8 cellular contexts compared by ENCODE assay signal in the genomic region with DNA sequence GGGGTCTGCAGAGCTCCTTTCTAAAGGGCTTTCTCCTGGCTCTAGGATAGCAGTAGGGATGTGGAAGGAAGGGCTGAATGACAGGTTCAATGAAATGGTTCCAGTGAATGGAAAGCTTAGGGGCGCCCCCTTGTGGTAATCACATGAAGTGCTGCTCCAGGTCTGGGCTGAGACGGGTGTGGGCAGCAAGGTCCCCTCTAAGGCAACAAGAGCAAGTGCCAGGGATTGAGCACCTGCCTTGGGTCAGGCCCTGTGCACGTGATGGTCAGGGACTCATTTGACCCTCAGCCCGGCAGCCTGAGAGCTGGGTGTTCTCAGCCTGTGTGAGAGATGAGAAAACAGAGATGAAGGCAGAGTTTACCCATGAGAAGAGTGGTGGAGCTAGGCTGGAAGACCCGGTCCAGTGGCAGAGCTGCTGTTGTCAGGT. TPM values are rescaled to one million over a fixed set of nuclear protein-coding genes. Genes with fewer than 3 reads are reported as not detected.
DNase-seq lines count a peak whose midpoint lies in the region; ATAC-seq and TF ChIP-seq lines count a peak whose summit lies in the region.

No MANE protein-coding gene starts in this region.

- no peaks in the 10 kb centered on the region for H3K36me3 ChIP-seq in MM.1S (replicated peaks; ENCODE audit: insufficient read depth, low read length)
- H3K36me3 ChIP-seq in ascending aorta, result no peaks in the 10 kb centered on the region
- H3K36me3 ChIP-seq in hepatocyte (replicated peaks; ENCODE audit: insufficient read depth, low read depth), result no peaks in the 10 kb centered on the region
- H3K36me3 ChIP-seq in smooth muscle cell (ENCODE audit: low read depth), result no peaks in the 10 kb centered on the region

- no peaks in the 10 kb centered on the region for H3K79me2 ChIP-seq in MM.1S (ENCODE audit: low read length)
- no peaks in the 10 kb centered on the region for H3K79me2 ChIP-seq in hepatocyte
- no peaks in the 10 kb centered on the region for H3K79me2 ChIP-seq in smooth muscle cell (ENCODE audit: low read depth)

- H3K9me3 ChIP-seq in MM.1S (replicated peaks; ENCODE audit: insufficient read depth, low read length) (no peaks in the 10 kb centered on the region), ascending aorta (no peaks in the 10 kb centered on the region), hepatocyte (ENCODE audit: low read depth) (no peaks in the 10 kb centered on the region), smooth muscle cell (replicated peaks; ENCODE audit: low read depth) (no peaks in the 10 kb centered on the region)

- no peaks in the 10 kb centered on the region for H3K9me2 ChIP-seq in MM.1S (replicated peaks; ENCODE audit: insufficient read depth, low read length)
- H3K9me2 ChIP-seq in hepatocyte (replicated peaks; ENCODE audit: insufficient read depth), result no peaks in the 10 kb centered on the region

- H3K9ac ChIP-seq in MM.1S (ENCODE audit: low read length), result no peak overlapping the region
- no peak overlapping the region for H3K9ac ChIP-seq in smooth muscle cell (ENCODE audit: low read depth)

- no peaks in the 10 kb centered on the region for H4K20me1 ChIP-seq in MM.1S (ENCODE audit: insufficient read depth, low read length)
- no peaks in the 10 kb centered on the region for H4K20me1 ChIP-seq in hepatocyte (ENCODE audit: insufficient read depth, poor library complexity, severe bottlenecking)
- no peaks in the 10 kb centered on the region for H4K20me1 ChIP-seq in smooth muscle cell (ENCODE audit: low read depth)

- no peak overlapping the region for H3K4me2 ChIP-seq in MM.1S (ENCODE audit: low read depth, low read length)
- no peak overlapping the region for H3K4me2 ChIP-seq in hepatocyte
- no peak overlapping the region for H3K4me2 ChIP-seq in smooth muscle cell

- H3F3A ChIP-seq in MM.1S (ENCODE audit: insufficient read depth, low read length), result peaks cover 20% of the 10 kb centered on the region
- H3F3A ChIP-seq in smooth muscle cell (ENCODE audit: low read depth), result no peaks in the 10 kb centered on the region

- DNase-seq in GDM1 (lab: John Stamatoyannopoulos, UW), result peak; percentile 43
- peak; percentile 64 for DNase-seq in MM.1S
- peak; percentile 47 for DNase-seq in T1000 (lab: John Stamatoyannopoulos, UW)
- peak in 1 of 2 donors; percentile 84 for DNase-seq in ascending aorta (ENCODE audit: low spot score in 2 of 2)
- peak; percentile 62 for DNase-seq in hepatocyte (ENCODE audit: low spot score)
- peak; percentile 24 for DNase-seq in smooth muscle cell (lab: John Stamatoyannopoulos, UW; ENCODE audit: unreplicated experiment)

- ATAC-seq in HG03469 (IDR thresholded peaks at IDR 0.05; ENCODE audit: unreplicated experiment) (no peak), HG03159 (IDR thresholded peaks at IDR 0.05; ENCODE audit: unreplicated experiment) (no peak)

- intact Hi-C loops in ascending aorta (cut with DNase I), result no loop called here

- H3K4me3 ChIP-seq in MM.1S (ENCODE audit: low read length) (no peak overlapping the region), ascending aorta (no peak overlapping the region), hepatocyte (no peak overlapping the region), smooth muscle cell (no peak overlapping the region)

- H2AFZ ChIP-seq in MM.1S (ENCODE audit: low read length) (peak overlapping the region; percentile 36; the same call in 1 of the 2 replicates), hepatocyte (no peak overlapping the region), smooth muscle cell (ENCODE audit: low read depth) (no peak overlapping the region)

- H3K4me1 ChIP-seq in MM.1S (ENCODE audit: low read length), result peaks cover 38% of the 10 kb centered on the region
- no peaks in the 10 kb centered on the region for H3K4me1 ChIP-seq in ascending aorta
- H3K4me1 ChIP-seq in hepatocyte (ENCODE audit: insufficient read depth), result no peaks in the 10 kb centered on the region
- no peaks in the 10 kb centered on the region for H3K4me1 ChIP-seq in smooth muscle cell (ENCODE audit: low read depth)

- whole genome bisulfite sequencing in hepatocyte (ENCODE audit: low lambda C conversion rate, missing lambda C conversion rate), result 41% methylated on average over 5 of the region's 5 CpGs
- WGBS in smooth muscle cell (ENCODE audit: low lambda C conversion rate), result 28% methylated on average over 5 of the region's 5 CpGs

- H3K27me3 ChIP-seq in MM.1S (replicated peaks; ENCODE audit: insufficient read depth, low read length) (no peaks in the 10 kb centered on the region), ascending aorta (no peaks in the 10 kb centered on the region), hepatocyte (no peaks in the 10 kb centered on the region), smooth muscle cell (ENCODE audit: low read depth) (no peaks in the 10 kb centered on the region)

- peak; percentile 94 for TF ChIP-seq CTCF in MM.1S (IDR thresholded peaks at IDR 0.05; ENCODE audit: low read length)
- TF ChIP-seq CTCF in ascending aorta (IDR thresholded peaks at IDR 0.05), result peak; percentile 80 to 95 (median 85)
- peak; percentile 76 for TF ChIP-seq CTCF in hepatocyte (IDR thresholded peaks at IDR 0.05; ENCODE audit: poor library complexity)
- peak; percentile 81 for TF ChIP-seq CTCF in smooth muscle cell (IDR thresholded peaks at IDR 0.05; ENCODE audit: borderline replicate concordance, insufficient read depth, poor library complexity, severe bottlenecking)

- no peak overlapping the region for H3K27ac ChIP-seq in MM.1S (ENCODE audit: low read length)
- H3K27ac ChIP-seq in ascending aorta, result no peak overlapping the region
- no peak overlapping the region for H3K27ac ChIP-seq in hepatocyte
- no peak overlapping the region for H3K27ac ChIP-seq in smooth muscle cell (ENCODE audit: low read depth)

RNA-seq across cellular contexts. Expression of gene CX3CR1, which starts 12.1 kb away (rescaled TPM):
- total RNA-seq in ascending aorta, result not detected
- total RNA-seq in hepatocyte, result 0.28 and 0.70 TPM in 2 replicates
- 1.3 TPM in 1 of 2 replicates, not detected in the other for polyA plus RNA-seq in hepatocyte
- total RNA-seq in smooth muscle cell, result 0.31 TPM in 1 of 2 replicates, not detected in the other
- polyA plus RNA-seq in smooth muscle cell, result 0.70 TPM in 1 of 2 replicates, not detected in the other

RNA-seq across cellular contexts. Expression of gene CCR8, which starts 37.6 kb away (rescaled TPM):
- not detected for total RNA-seq in ascending aorta
- total RNA-seq in hepatocyte, result not detected in 2 replicates
- polyA plus RNA-seq in hepatocyte, result not detected in 2 replicates
- total RNA-seq in smooth muscle cell, result not detected in 2 replicates
- not detected in 2 replicates for polyA plus RNA-seq in smooth muscle cell
